Comparison of ENCODE assay signal across 8 cellular contexts in the genomic region with DNA sequence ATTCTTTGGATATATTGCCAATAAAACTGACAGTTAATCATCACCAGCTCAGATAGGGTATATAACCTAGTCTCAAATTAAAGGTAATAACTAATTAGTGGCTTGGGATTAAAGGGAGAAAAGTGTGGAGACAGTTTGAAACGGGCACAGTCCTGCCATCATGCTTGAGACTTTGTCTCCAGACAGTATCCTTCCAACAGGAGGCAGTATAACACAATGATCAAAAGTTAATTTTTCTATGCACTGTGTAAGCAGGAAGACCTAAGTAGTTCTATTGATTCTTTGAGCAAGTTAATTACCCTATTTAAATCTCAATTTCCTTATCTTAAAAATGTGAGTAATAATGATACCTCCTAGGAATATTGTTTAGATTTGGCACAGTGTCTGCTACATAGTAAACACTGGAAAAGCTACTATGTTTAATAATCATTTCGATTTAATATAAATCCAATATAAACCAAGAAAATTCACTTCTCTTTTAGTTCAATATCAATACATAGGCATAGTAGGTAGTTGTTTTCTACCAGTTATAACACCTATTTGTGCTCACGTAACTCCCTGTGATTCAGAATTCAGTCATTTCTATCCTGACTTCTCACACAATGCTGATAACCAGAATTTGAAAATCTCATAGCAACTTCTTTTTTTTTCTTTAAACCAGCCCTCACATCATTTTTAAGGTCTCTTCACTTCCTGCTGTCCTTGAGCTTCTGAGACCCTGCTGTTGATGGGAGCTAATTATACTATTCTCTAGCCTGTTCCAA. TPM values are rescaled to one million over a fixed set of nuclear protein-coding genes. Genes with fewer than 3 reads are reported as not detected.
DNase-seq lines count a peak whose midpoint lies in the region; ATAC-seq and TF ChIP-seq lines count a peak whose summit lies in the region.

No MANE protein-coding gene starts in this region.

- H3K4me3 ChIP-seq in BJ (ENCODE audit: low read depth, low read length) (no peak overlapping the region), breast epithelium (no peak overlapping the region), vagina (no peak overlapping the region)

- intact Hi-C loops in breast epithelium (cut with DNase I; ENCODE audit: low total_unique reads) (loop anchor here (5.0 to 10.0 kb wide), 2 partner anchors 54 to 376 kb away; a partner anchor contains a TSS), vagina (cut with DNase I) (loop anchor here (10.0 kb wide), 1 partner anchor 54 kb away; a partner anchor contains a TSS)

- TF ChIP-seq POLR2A in breast epithelium (IDR thresholded peaks at IDR 0.05), result no peak
- no peak for TF ChIP-seq POLR2A in vagina (IDR thresholded peaks at IDR 0.05)

- H3K9me3 ChIP-seq in breast epithelium (no peaks in the 10 kb centered on the region), vagina (no peaks in the 10 kb centered on the region)

- TF ChIP-seq CTCF in BJ (IDR thresholded peaks at IDR 0.05; ENCODE audit: insufficient read depth, low read depth, low read length) (peak; percentile 54), breast epithelium (IDR thresholded peaks at IDR 0.05) (peak in 2 of 3 donors; percentile 21 to 46), vagina (IDR thresholded peaks at IDR 0.05) (peak; percentile 23 to 37 (median 36))

- H3K36me3 ChIP-seq in BJ (ENCODE audit: control insufficient read depth, insufficient read depth, low read length), result no peaks in the 10 kb centered on the region
- no peaks in the 10 kb centered on the region for H3K36me3 ChIP-seq in breast epithelium
- H3K36me3 ChIP-seq in vagina, result no peaks in the 10 kb centered on the region

- H3K27ac ChIP-seq in breast epithelium (no peak overlapping the region), vagina (no peak overlapping the region)

- DNase-seq in BJ (ENCODE audit: low read depth) (no peak), NCI-H345 (lab: John Stamatoyannopoulos, UW) (peak; percentile 23), breast epithelium (ENCODE audit: low spot score in 2 of 2) (no peak), kidney tubule cell (ENCODE audit: low spot score) (peak; percentile 65), vagina (ENCODE audit: extremely low spot score in 2 of 2) (no peak)

- H3K27me3 ChIP-seq in BJ (ENCODE audit: control insufficient read depth, insufficient read depth, low read length) (no peaks in the 10 kb centered on the region), breast epithelium (no peaks in the 10 kb centered on the region), vagina (no peaks in the 10 kb centered on the region)

- peak; percentile 41 for ATAC-seq in GM18502 (IDR thresholded peaks at IDR 0.05; ENCODE audit: poor library complexity, unreplicated experiment)
- ATAC-seq in HG02981 (IDR thresholded peaks at IDR 0.05; ENCODE audit: unreplicated experiment), result peak; percentile 34
- no peak for ATAC-seq in HG02840 (IDR thresholded peaks at IDR 0.05; ENCODE audit: low FRiP score, unreplicated experiment)

- CTCF ChIA-PET in BJ (lab: Yijun Ruan, JAX), result interaction anchor here (0.6 to 10.0 kb wide), 19 partner anchors 9 to 1437 kb away, joined by 3 to 104 read pairs (median 3); a partner anchor contains a TSS

- H3K4me1 ChIP-seq in breast epithelium (no peaks in the 10 kb centered on the region), vagina (no peaks in the 10 kb centered on the region)

- POLR2A ChIA-PET in BJ (lab: Charles Lee), result no interaction called here

RNA-seq across cellular contexts. Expression of a gene that starts 53.7 kb away (rescaled TPM):
- polyA plus RNA-seq in BJ (2011; rRNA removed), result 2.1 and 4.2 TPM in 2 replicates
- polyA minus RNA-seq in BJ (2011; rRNA and poly(A)+ RNA removed), result 1.8 and 2.2 TPM in 2 replicates
- total RNA-seq in breast epithelium (10 to 100 TPM in 1 of 3 donors, 1 to 10 TPM in 2; 5.3 to 11.1 (median 7.2) TPM), vagina (0.49 TPM)

RNA-seq across cellular contexts. Expression of a gene that starts 54.9 kb away (rescaled TPM):
- 6.7 and 12.7 TPM in 2 replicates for polyA plus RNA-seq in BJ (2011; rRNA removed)
- polyA minus RNA-seq in BJ (2011; rRNA and poly(A)+ RNA removed), result 8.0 and 10.3 TPM in 2 replicates
- total RNA-seq in breast epithelium (10 to 100 TPM; 16.0 to 30.4 (median 27.9) TPM), vagina (18.9 TPM)

Comparison
In these comparisons a context has a peak if more than half of its experiments do, and no peak if none do; other contexts are left out.
1. DNase-seq: peak in NCI-H345 (single experiment) and kidney tubule cell (single experiment); none in BJ (single experiment), breast epithelium (0 of 2) and vagina (0 of 2).
2. Peak in every context shown above with its lines, with median percentiles within 50 percentile points of each other: CTCF ChIP-seq.